14 cellular contexts compared by ENCODE assay signal in the genomic region with DNA sequence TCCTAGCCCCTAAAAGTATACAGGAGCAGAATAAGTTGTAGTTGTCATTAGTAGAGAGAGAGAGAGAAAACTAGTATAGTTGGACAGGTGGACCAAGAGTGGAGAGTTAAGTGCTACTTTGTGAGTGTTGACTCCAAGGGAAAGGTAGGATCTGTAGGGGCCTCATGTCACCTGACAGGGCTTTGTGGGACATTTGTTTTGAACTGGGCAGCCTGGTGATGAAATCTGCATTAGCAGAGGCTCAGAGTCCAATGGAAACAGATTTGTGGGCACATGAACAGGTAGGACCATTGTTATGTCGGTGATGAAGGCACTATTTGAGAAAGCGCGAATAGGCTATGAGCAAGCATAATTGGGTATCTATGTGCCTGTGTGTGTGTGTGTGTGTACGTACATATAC. TPM values are rescaled to one million over a fixed set of nuclear protein-coding genes. Genes with fewer than 3 reads are reported as not detected.
DNase-seq lines count a peak whose midpoint lies in the region; ATAC-seq and TF ChIP-seq lines count a peak whose summit lies in the region.
"Had no signal": no experiment of that assay in that cellular context is flagged by ENCODE, and none has a peak within 500 bp of the region (broad histone marks: within the 10 kb centered on the region; RNA-seq: fewer than 3 reads in every experiment).

No MANE protein-coding gene starts in this region.

- peaks cover 0 to 3% (median 0%) of the 10 kb centered on the region in 3 donors for H3K4me1 Mint-ChIP-seq in CD8-positive, alpha-beta memory T cell
- peaks cover 49% of the 10 kb centered on the region for H3K4me1 Mint-ChIP-seq in brain

- ATAC-seq in esophagus mucosa (no peak), GM18520 (IDR thresholded peaks at IDR 0.05; ENCODE audit: unreplicated experiment) (no peak)

- H3K9me3 ChIP-seq in CD8-positive, alpha-beta memory T cell (ENCODE audit: low read length) = no peaks in the 10 kb centered on the region
- H3K9me3 ChIP-seq in muscle layer of colon (ENCODE audit: low read length) = no peaks in the 10 kb centered on the region
- no peaks in the 10 kb centered on the region for H3K9me3 ChIP-seq in stomach smooth muscle (ENCODE audit: control insufficient read depth in 2 of 2, low read length in 2 of 2)
- H3K9me3 ChIP-seq: Peyer's patch had no signal

- POLR2A ChIA-PET in CD8-positive, alpha-beta memory T cell (lab: Charles Lee) = no interaction called here

- H3K9me3 Mint-ChIP-seq in CD8-positive, alpha-beta memory T cell = peaks cover 0 to 3% (median 0%) of the 10 kb centered on the region in 5 donors
- peaks cover 0 to 2% (median 0%) of the 10 kb centered on the region in 5 experiments for H3K9me3 Mint-ChIP-seq in brain
- H3K9me3 Mint-ChIP-seq: HFFc6 had no signal

- CTCF ChIA-PET in CD8-positive, alpha-beta memory T cell (lab: Charles Lee) = no interaction called here

- no peak overlapping the region for H3K4me3 ChIP-seq in CD8-positive, alpha-beta memory T cell (ENCODE audit: low read length)
- no peak overlapping the region for H3K4me3 ChIP-seq in muscle layer of colon (ENCODE audit: low read depth in 1 of 2, low read length in 2 of 2)
- no peak overlapping the region for H3K4me3 ChIP-seq in stomach smooth muscle (ENCODE audit: low read length in 2 of 2)
- H3K4me3 ChIP-seq: Peyer's patch had no signal

- H3K4me3 Mint-ChIP-seq in CD8-positive, alpha-beta memory T cell = no peak overlapping the region
- H3K4me3 Mint-ChIP-seq in brain = peak overlapping the region in 3 of 5 experiments; percentile 38 to 74 (median 67)
- H3K4me3 Mint-ChIP-seq: HFFc6 had no signal

- peak overlapping the region in 5 of 8 donors; percentile 11 to 52 (median 27) for H3K27ac Mint-ChIP-seq in CD8-positive, alpha-beta memory T cell
- peak overlapping the region in 4 of 5 experiments; percentile 84 to 94 (median 91) for H3K27ac Mint-ChIP-seq in brain
- H3K27ac Mint-ChIP-seq: HFFc6 had no signal

- no peaks in the 10 kb centered on the region for H3K27me3 ChIP-seq in CD8-positive, alpha-beta memory T cell (ENCODE audit: insufficient read depth, low read length, poor library complexity, severe bottlenecking)
- H3K27me3 ChIP-seq in muscle layer of colon (ENCODE audit: control insufficient read depth in 1 of 2, insufficient read depth in 2 of 2, low read length in 2 of 2) = no peaks in the 10 kb centered on the region
- H3K27me3 ChIP-seq in stomach smooth muscle (ENCODE audit: control insufficient read depth in 1 of 2, insufficient read depth in 2 of 2, low read length in 2 of 2) = no peaks in the 10 kb centered on the region
- H3K27me3 ChIP-seq: Peyer's patch had no signal

- no peak for TF ChIP-seq CTCF in brain (conservative IDR thresholded peaks at IDR 0.05)

- no peaks in the 10 kb centered on the region for H3K4me1 ChIP-seq in CD8-positive, alpha-beta memory T cell (ENCODE audit: insufficient read depth, low read length)
- H3K4me1 ChIP-seq in muscle layer of colon (ENCODE audit: insufficient read depth, low read length) (peaks cover 40% of the 10 kb centered on the region), stomach smooth muscle (ENCODE audit: control insufficient read depth, insufficient read depth, low read length) (no peaks in the 10 kb centered on the region)
- H3K4me1 ChIP-seq: Peyer's patch had no signal

- H3K27ac ChIP-seq in CD8-positive, alpha-beta memory T cell (ENCODE audit: low read depth, low read length) = no peak overlapping the region
- H3K27ac ChIP-seq in muscle layer of colon (ENCODE audit: low read depth, low read length) = peak overlapping the region; percentile 28
- peak overlapping the region; percentile 7 for H3K27ac ChIP-seq in stomach smooth muscle (ENCODE audit: low read length)
- H3K27ac ChIP-seq: Peyer's patch had no signal

- DNase-seq in CD8-positive, alpha-beta memory T cell = no peak
- no peak for DNase-seq in stimulated activated naive CD4-positive, alpha-beta T cell (lab: John Stamatoyannopoulos, UW)
- DNase-seq: ACHN, DMS79 treated with DMSO at 0.1 percent for 48 hours, HFFc6, KBM-7, NCI-H1105, NCI-H2171 treated with DMSO at 0.1 percent for 48 hours, Peyer's patch had no signal

- H3K27me3 Mint-ChIP-seq in CD8-positive, alpha-beta memory T cell = no peaks in the 10 kb centered on the region
- no peaks in the 10 kb centered on the region for H3K27me3 Mint-ChIP-seq in brain

- H3K36me3 Mint-ChIP-seq in CD8-positive, alpha-beta memory T cell = peaks cover 28 to 81% (median 36%) of the 10 kb centered on the region in 3 donors
- H3K36me3 Mint-ChIP-seq in brain = peaks cover 44% of the 10 kb centered on the region

- no peak overlapping the region for H3K9ac ChIP-seq in muscle layer of colon (ENCODE audit: low read length)
- H3K9ac ChIP-seq in stomach smooth muscle (ENCODE audit: low read length in 2 of 2) = no peak overlapping the region

- peaks cover 14% of the 10 kb centered on the region for H3K36me3 ChIP-seq in CD8-positive, alpha-beta memory T cell (ENCODE audit: insufficient read depth, low read length)
- peaks cover 5% of the 10 kb centered on the region for H3K36me3 ChIP-seq in muscle layer of colon (ENCODE audit: insufficient read depth, low read length)
- H3K36me3 ChIP-seq in stomach smooth muscle (ENCODE audit: control insufficient read depth in 2 of 2, insufficient read depth in 2 of 2, low read length in 2 of 2) = peaks cover 3% of the 10 kb centered on the region in 2 donors

RNA-seq across cellular contexts. Expression of gene SGO1, which starts 43.5 kb away (rescaled TPM):
- total RNA-seq in CD8-positive, alpha-beta memory T cell = 10 to 100 TPM; 15.6 to 19.4 TPM
- 0.86 TPM for polyA plus RNA-seq in CD8-positive, alpha-beta memory T cell
- polyA plus RNA-seq in brain (ENCODE audit: insufficient read depth, low read depth, low replicate concordance) = 4.4 TPM
- 5.4 TPM for total RNA-seq in esophagus mucosa

Comparison
In these comparisons a context has a peak if more than half of its experiments do, and no peak if none do; other contexts are left out.
1. H3K4me3 Mint-ChIP-seq: peak in brain (3 of 5); none in CD8-positive, alpha-beta memory T cell (0 of 7).